ENCODE assay signal across 28 cellular contexts in genomic region chr3:148599478-148599877, GRCh38.
"Had no signal": no experiment of that assay in that cellular context is flagged by ENCODE, and none has a peak within 500 bp of the region (broad histone marks: within the 10 kb centered on the region; RNA-seq: fewer than 3 reads in every experiment).

No MANE protein-coding gene starts in this region.

- H3K36me3 Mint-ChIP-seq: activated naive CD4-positive, alpha-beta T cell treated with anti-CD3 and anti-CD28 coated beads, Interleukin-2, amount 50 U/mL, for 72 hours; WTC11 had no signal

- DNase-seq: activated CD4-positive, alpha-beta T cell treated with anti-CD3 and anti-CD28 coated beads for 48 hours; activated CD4-positive, alpha-beta T cell treated with anti-CD3 and anti-CD28 coated beads, Interleukin-2, amount 50 U/mL, for 4 hours; activated CD4-positive, CD25-positive, alpha-beta regulatory T cell treated with anti-CD3 and anti-CD28 coated beads, Interleukin-2, amount 50 U/mL, for 72 hours; activated CD8-positive, alpha-beta memory T cell treated with anti-CD3 and anti-CD28 coated beads, Interleukin-2, amount 50 U/mL, for 48 hours; activated CD8-positive, alpha-beta T cell treated with anti-CD3 and anti-CD28 coated beads, Interleukin-2, amount 10 ng/mL, durations not matched to agents 7 days and 5 days; activated effector memory CD4-positive, alpha-beta T cell treated with Interleukin-2 at 50 U/mL for 16 hours; activated naive CD4-positive, alpha-beta T cell; activated naive CD8-positive, alpha-beta T cell treated with anti-CD3 and anti-CD28 coated beads, Interleukin-2, amount 50 U/mL, for 24 hours; activated T-cell treated with anti-CD3 and anti-CD28 coated beads, Interleukin-2, amount 50 U/mL, for 1 hour; amniotic stem cell; body of pancreas; Karpas-422; NCI-H1105 treated with DMSO at 0.1 percent for 48 hours; NCI-H1436 treated with DMSO at 0.1 percent for 48 hours; NCI-H187; NCI-H2081; NCI-H510A treated with DMSO at 0.1 percent for 48 hours; NCI-H69; Right ventricle myocardium superior; SJCRH30; SK-N-SH had no signal

- H3K4me1 ChIP-seq: SJCRH30 had no signal

- ATAC-seq: activated CD8-positive, alpha-beta T cell treated with anti-CD3 and anti-CD28 coated beads, Interleukin-2, amount 10 ng/mL, durations not matched to agents 7 days and 5 days; activated naive CD4-positive, alpha-beta T cell treated with anti-CD3 and anti-CD28 coated beads, Interleukin-2, amount 50 U/mL, for 72 hours; activated naive CD8-positive, alpha-beta T cell treated with anti-CD3 and anti-CD28 coated beads, Interleukin-2, amount 50 U/mL, for 24 hours; body of pancreas; WTC11 had no signal

- H3K27ac ChIP-seq: ascending aorta, body of pancreas, Peyer's patch, RWPE1, SJCRH30 had no signal

- H3K27me3 Mint-ChIP-seq: activated naive CD8-positive, alpha-beta T cell treated with anti-CD3 and anti-CD28 coated beads, Interleukin-2, amount 50 U/mL, for 24 hours had no signal

- H3K9ac ChIP-seq: SK-N-SH had no signal

- H3K27me3 ChIP-seq: ascending aorta, body of pancreas, Peyer's patch, SJCRH30 had no signal

- H3K4me1 Mint-ChIP-seq: activated naive CD8-positive, alpha-beta T cell treated with anti-CD3 and anti-CD28 coated beads, Interleukin-2, amount 50 U/mL, for 24 hours; WTC11 had no signal

- H3K36me3 ChIP-seq: ascending aorta, Peyer's patch, SJCRH30 had no signal

- H3K9me3 Mint-ChIP-seq: activated naive CD8-positive, alpha-beta T cell treated with anti-CD3 and anti-CD28 coated beads, Interleukin-2, amount 50 U/mL, for 24 hours; activated T-helper 1 cell treated with anti-CD3 and anti-CD28 coated beads, Interleukin-12 subunit alpha, Interleukin-12 subunit beta, Interleukin-2, Interleukin-4 antibody, amounts not matched to agents 30 ng/mL and 10 ng/mL and 1 ng/mL, durations not matched to agents 14 hours and 24 hours and 36 hours; T-helper 1 cell treated with Interleukin-12 subunit alpha and Interleukin-12 subunit beta and Interleukin-4 antibody, amounts not matched to agents 30 μg/mL and 1 μg/mL, for 36 hours; WTC11 had no signal

- H3K4me3 ChIP-seq: ascending aorta, body of pancreas, Peyer's patch, SJCRH30 had no signal

- H3K9me3 ChIP-seq: ascending aorta, body of pancreas, Peyer's patch, SJCRH30, SK-N-SH had no signal

- H3K4me2 ChIP-seq: SK-N-SH had no signal

- H3K4me3 Mint-ChIP-seq: activated CD8-positive, alpha-beta T cell treated with anti-CD3 and anti-CD28 coated beads, Interleukin-2, amount 10 ng/mL, durations not matched to agents 7 days and 5 days; activated naive CD8-positive, alpha-beta T cell treated with anti-CD3 and anti-CD28 coated beads, Interleukin-2, amount 50 U/mL, for 24 hours; activated T-helper 1 cell treated with anti-CD3 and anti-CD28 coated beads, Interleukin-12 subunit alpha, Interleukin-12 subunit beta, Interleukin-2, Interleukin-4 antibody, amounts not matched to agents 30 ng/mL and 10 ng/mL and 1 ng/mL, durations not matched to agents 14 hours and 24 hours and 36 hours; T-helper 1 cell treated with Interleukin-12 subunit alpha and Interleukin-12 subunit beta and Interleukin-4 antibody, amounts not matched to agents 30 μg/mL and 1 μg/mL, for 36 hours; WTC11 had no signal
